1 cellular context compared by ENCODE assay signal in the genomic region with DNA sequence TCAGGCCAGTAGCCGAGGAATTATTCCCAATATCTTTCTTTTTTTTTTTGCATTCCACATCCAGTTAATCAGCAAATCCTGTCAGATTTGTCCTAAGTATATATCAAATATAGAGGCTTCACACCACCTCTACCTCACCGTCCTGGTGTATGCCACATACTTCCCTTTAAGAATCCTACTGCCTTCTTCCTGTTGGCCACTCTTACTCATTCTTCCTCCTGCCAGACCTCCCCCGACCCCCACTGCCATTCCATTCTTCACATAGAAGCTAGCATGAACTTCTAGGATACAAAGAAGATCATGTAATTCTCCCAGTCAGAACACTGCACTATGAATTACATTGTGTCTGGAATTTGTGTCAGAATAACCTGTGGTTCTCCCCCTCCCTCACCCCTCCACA.
TF ChIP-seq lines count a peak whose summit lies in the region.

No MANE protein-coding gene starts in this region.

TF ChIP-seq in SK-N-SH treated with all-trans-retinoic acid at 6 μM for 48 hours, 23 proteins besides CTCF, POLR2A, EP300 and RAD21 (continued from another document):
- TF ChIP-seq, protein P1, sequence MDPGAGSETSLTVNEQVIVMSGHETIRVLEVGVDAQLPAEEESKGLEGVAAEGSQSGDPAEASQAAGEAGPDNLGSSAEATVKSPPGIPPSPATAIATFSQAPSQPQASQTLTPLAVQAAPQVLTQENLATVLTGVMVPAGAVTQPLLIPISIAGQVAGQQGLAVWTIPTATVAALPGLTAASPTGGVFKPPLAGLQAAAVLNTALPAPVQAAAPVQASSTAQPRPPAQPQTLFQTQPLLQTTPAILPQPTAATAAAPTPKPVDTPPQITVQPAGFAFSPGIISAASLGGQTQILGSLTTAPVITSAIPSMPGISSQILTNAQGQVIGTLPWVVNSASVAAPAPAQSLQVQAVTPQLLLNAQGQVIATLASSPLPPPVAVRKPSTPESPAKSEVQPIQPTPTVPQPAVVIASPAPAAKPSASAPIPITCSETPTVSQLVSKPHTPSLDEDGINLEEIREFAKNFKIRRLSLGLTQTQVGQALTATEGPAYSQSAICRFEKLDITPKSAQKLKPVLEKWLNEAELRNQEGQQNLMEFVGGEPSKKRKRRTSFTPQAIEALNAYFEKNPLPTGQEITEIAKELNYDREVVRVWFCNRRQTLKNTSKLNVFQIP (CRISPR knock-in tag; IDR thresholded peaks at IDR 0.05; ENCODE audit: borderline replicate concordance, low read depth) = no peak
- TF ChIP-seq ZNF70 (CRISPR knock-in tag; IDR thresholded peaks at IDR 0.05) (no peak), SNAI2 (CRISPR knock-in tag; IDR thresholded peaks at IDR 0.05) (no peak), ZC3H10 (CRISPR knock-in tag; IDR thresholded peaks at IDR 0.05) (no peak), CSDC2 (CRISPR knock-in tag; IDR thresholded peaks at IDR 0.05) (no peak)
TF ChIP-seq in SK-N-SH treated with all-trans-retinoic acid at 6 μM for 48 hours: peak in this region for 0.
